ENCODE assay signal across 15 cellular contexts in genomic region chr11:111387318-111387863, GRCh38. TPM values are rescaled to one million over a fixed set of nuclear protein-coding genes. Genes with fewer than 3 reads are reported as not detected.
DNase-seq lines count a peak whose midpoint lies in the region; ATAC-seq, FAIRE-seq and TF ChIP-seq lines count a peak whose summit lies in the region.
"Had no signal": no experiment of that assay in that cellular context is flagged by ENCODE, and none has a peak within 500 bp of the region (broad histone marks: within the 10 kb centered on the region; RNA-seq: fewer than 3 reads in every experiment).

No MANE protein-coding gene starts in this region.

- H3K27me3 ChIP-seq in HepG2 (ENCODE audit: control insufficient read depth in 1 of 2, insufficient read depth in 2 of 2, low read length in 2 of 2) (no peaks in the 10 kb centered on the region), foreskin keratinocyte (peaks cover 9% of the 10 kb centered on the region)

- H2AFZ ChIP-seq in HepG2 (ENCODE audit: low read length) = no peak overlapping the region
- H2AFZ ChIP-seq: GM23338, parathyroid adenoma, PC-9 had no signal

- TF ChIP-seq CTCF in HepG2 (CRISPR knock-in tag; IDR thresholded peaks at IDR 0.05) (no peak), foreskin keratinocyte (conservative IDR thresholded peaks at IDR 0.05) (no peak)

- peaks cover 11% of the 10 kb centered on the region for H3K4me1 Mint-ChIP-seq in activated T-cell treated with anti-CD3 and anti-CD28 coated beads, Interleukin-2, amount 50 U/mL, for 4 hours (ENCODE audit: low read depth)

- no TSS peak for BruUV-seq in HepG2 (replicated peaks; lab: Mats Ljungman, UMichigan)

- no peak for TF ChIP-seq RAD21 in HepG2 (CRISPR knock-in tag; IDR thresholded peaks at IDR 0.05)

- H3K79me2 ChIP-seq in HepG2 (ENCODE audit: insufficient read depth, low read length) = no peaks in the 10 kb centered on the region
- H3K79me2 ChIP-seq: parathyroid adenoma had no signal

- in situ Hi-C loops in HepG2 (cut with HindIII; ENCODE audit: extremely low pct_ligation_motif_present, low pct_unique_long_range_greater_than_20kb) = no loop called here

- intact Hi-C loops in HepG2 (cut with micrococcal nuclease; ENCODE audit: unreplicated experiment) = no loop called here

- FAIRE-seq in HepG2 (lab: Jason Lieb, UNC) = no peak
- FAIRE-seq: bronchial epithelial cell had no signal

- no peak overlapping the region for H3K9ac ChIP-seq in HepG2 (ENCODE audit: insufficient read depth, low read depth, low read length)
- H3K9ac ChIP-seq: parathyroid adenoma had no signal

- CTCF ChIA-PET in HepG2 (lab: Yijun Ruan, JAX; ENCODE audit: low intra/inter-chr PET ratio, low total read pairs) = no interaction called here

- TF ChIP-seq EP300 in HepG2 (IDR thresholded peaks at IDR 0.05; ENCODE audit: low read depth in 2 of 2, low read length in 2 of 2) = no peak
- no peak for TF ChIP-seq EP300 in HepG2 (CRISPR knock-in tag; IDR thresholded peaks at IDR 0.05; ENCODE audit: borderline replicate concordance)

- peaks cover 32% of the 10 kb centered on the region for H3K4me1 ChIP-seq in HepG2 (ENCODE audit: insufficient read depth, low read length)
- H3K4me1 ChIP-seq in foreskin keratinocyte = no peaks in the 10 kb centered on the region
- H3K4me1 ChIP-seq: parathyroid adenoma had no signal

- H3K36me3 Mint-ChIP-seq in activated T-cell treated with anti-CD3 and anti-CD28 coated beads, Interleukin-2, amount 50 U/mL, for 4 hours (ENCODE audit: insufficient read depth) = no peaks in the 10 kb centered on the region

- TF ChIP-seq POLR2A in HepG2 (IDR thresholded peaks at IDR 0.05; ENCODE audit: insufficient read depth in 1 of 2, low read depth in 2 of 2, low read length in 2 of 2) = no peak

- H3K4me3 ChIP-seq in HepG2 (replicated peaks in 1 of 3; ENCODE audit: insufficient read depth in 1 of 3, low read depth in 2 of 3, low read length in 3 of 3) = no peak overlapping the region
- H3K4me3 ChIP-seq: GM23338, PC-9 had no signal

- no peak overlapping the region for H3K4me2 ChIP-seq in HepG2 (ENCODE audit: low read depth, low read length)
- H3K4me2 ChIP-seq: GM23338, PC-9 had no signal

- H3K36me3 ChIP-seq in HepG2 (replicated peaks in 1 of 2; ENCODE audit: control insufficient read depth in 1 of 2, insufficient read depth in 2 of 2, low read length in 2 of 2) = no peaks in the 10 kb centered on the region

- ATAC-seq in HepG2 = no peak
- no peak for ATAC-seq in activated T-cell treated with anti-CD3 and anti-CD28 coated beads, Interleukin-2, amount 50 U/mL, for 4 hours
- no peak for ATAC-seq in foreskin keratinocyte
- ATAC-seq: GM23338 had no signal

- peaks cover 3% of the 10 kb centered on the region for H3K27me3 Mint-ChIP-seq in activated T-cell treated with anti-CD3 and anti-CD28 coated beads, Interleukin-2, amount 50 U/mL, for 4 hours (ENCODE audit: low read depth)
- H3K27me3 Mint-ChIP-seq: memory B cell had no signal

- DNase-seq in DMS 273 treated with DMSO at 0.1 percent for 48 hours (lab: John Stamatoyannopoulos, UW) (peak; percentile 96), NCI-H2029 (lab: John Stamatoyannopoulos, UW) (peak; percentile 97), SHP77 (lab: John Stamatoyannopoulos, UW) (peak; percentile 88), HepG2 (ENCODE audit: low spot score) (no peak), GM19238 (ENCODE audit: insufficient read length, low spot score) (no peak), hepatic stellate cell (ENCODE audit: low spot score) (no peak), foreskin keratinocyte (no peak)
- DNase-seq in activated T-cell treated with anti-CD3 and anti-CD28 coated beads, Interleukin-2, amount 50 U/mL, for 4 hours = no peak
- DNase-seq: activated naive CD4-positive, alpha-beta T cell treated with anti-CD3 and anti-CD28 coated beads for 36 hours; DND-41; PC-9 had no signal

- H4K20me1 ChIP-seq in HepG2 (ENCODE audit: insufficient read depth, low read length) = no peaks in the 10 kb centered on the region

- no peaks in the 10 kb centered on the region for H3K9me3 ChIP-seq in HepG2 (ENCODE audit: low read length)

- POLR2A ChIA-PET in HepG2 (lab: Yijun Ruan, JAX) = no interaction called here

- no peak overlapping the region for H3K4me3 Mint-ChIP-seq in activated T-cell treated with anti-CD3 and anti-CD28 coated beads, Interleukin-2, amount 50 U/mL, for 4 hours
- H3K4me3 Mint-ChIP-seq: activated naive CD4-positive, alpha-beta T cell treated with anti-CD3 and anti-CD28 coated beads for 36 hours; GM23338; memory B cell had no signal

- no peaks in the 10 kb centered on the region for H3K9me3 Mint-ChIP-seq in activated T-cell treated with anti-CD3 and anti-CD28 coated beads, Interleukin-2, amount 50 U/mL, for 4 hours
- H3K9me3 Mint-ChIP-seq: activated naive CD4-positive, alpha-beta T cell treated with anti-CD3 and anti-CD28 coated beads for 36 hours; GM23338; memory B cell had no signal

- 85% methylated on average over 2 of the region's 2 CpGs for WGBS in HepG2 (ENCODE audit: low lambda C conversion rate)

- H3K27ac ChIP-seq in HepG2 (ENCODE audit: extremely low read length, insufficient read depth, low read length) = no peak overlapping the region
- no peak overlapping the region for H3K27ac ChIP-seq in foreskin keratinocyte
- H3K27ac ChIP-seq: parathyroid adenoma, PC-9 had no signal

TF ChIP-seq in HepG2, 621 proteins besides CTCF, POLR2A, EP300 and RAD21:
- no peak for TF ChIP-seq KDM6A (CRISPR knock-in tag; IDR thresholded peaks at IDR 0.05; ENCODE audit: low read depth)
- TF ChIP-seq RXRB (CRISPR knock-in tag; IDR thresholded peaks at IDR 0.05; ENCODE audit: borderline replicate concordance) = no peak
- TF ChIP-seq ZNF629 (CRISPR knock-in tag; conservative IDR thresholded peaks at IDR 0.05) = peak; percentile 50
- no peak for TF ChIP-seq ZNF143 (CRISPR knock-in tag; IDR thresholded peaks at IDR 0.05)
- TF ChIP-seq ZBTB33 (CRISPR knock-in tag; IDR thresholded peaks at IDR 0.05) = peak; percentile 42; the same call in 1 of the 2 replicates
- no peak for TF ChIP-seq EEA1 (CRISPR knock-in tag; IDR thresholded peaks at IDR 0.05; ENCODE audit: borderline replicate concordance)

RNA-seq across cellular contexts. Expression of gene POU2AF1, which starts 8.3 kb away (rescaled TPM):
- total RNA-seq in HepG2 (2016; rRNA removed; fragmentation: Illumina TruSeq; extraction: Trizol) = 1.8 and 1.9 TPM in 2 replicates
- 0.40 and 0.53 TPM in 2 replicates for total RNA-seq in HepG2 (2016; cell fraction: cytosol; rRNA removed; fragmentation: Illumina TruSeq; extraction: Trizol; ENCODE audit: low read depth)
- 1.0 and 1.1 TPM in 2 replicates for total RNA-seq in HepG2 (2016; cell fraction: insoluble cytoplasmic fraction; rRNA removed; fragmentation: Illumina TruSeq; extraction: Trizol)
- total RNA-seq in HepG2 (2016; cell fraction: membrane; rRNA removed; fragmentation: Illumina TruSeq; extraction: Trizol) = 0.65 and 2.2 TPM in 2 replicates
- total RNA-seq in HepG2 (2016; cell fraction: nucleus; rRNA removed; fragmentation: Illumina TruSeq; extraction: Trizol) = 0.81 and 1.8 TPM in 2 replicates
- polyA plus RNA-seq in HepG2 (2011; rRNA removed) = 3.6 and 5.3 TPM in 2 replicates
- polyA plus RNA-seq in HepG2 (2011; cell fraction: cytosol; rRNA removed) = 3.0 and 3.2 TPM in 2 replicates
- polyA plus RNA-seq in HepG2 (2011; cell fraction: nucleus; rRNA removed) = 8.2 and 10.5 TPM in 2 replicates
- polyA plus RNA-seq in HepG2 (2012) = 4.9 and 6.1 TPM in 2 replicates
- polyA plus RNA-seq in HepG2 (2016; cell fraction: cytosol; fragmentation: Illumina TruSeq; extraction: Trizol; ENCODE audit: low read depth) = 0.52 and 0.81 TPM in 2 replicates
- 2.3 and 2.6 TPM in 2 replicates for polyA plus RNA-seq in HepG2 (2016; cell fraction: insoluble cytoplasmic fraction; fragmentation: Illumina TruSeq; extraction: Trizol; ENCODE audit: low read depth)
- polyA plus RNA-seq in HepG2 (2016; cell fraction: membrane; fragmentation: Illumina TruSeq; extraction: Trizol; ENCODE audit: low read depth) = 1.4 TPM in 2 replicates
- 3.4 and 4.0 TPM in 2 replicates for polyA plus RNA-seq in HepG2 (2016; cell fraction: nucleus; fragmentation: Illumina TruSeq; extraction: Trizol; ENCODE audit: insufficient read depth, low read depth)
- polyA minus RNA-seq in HepG2 (2011; rRNA and poly(A)+ RNA removed; ENCODE audit: low replicate concordance) = 0.28 and 3.3 TPM in 2 replicates
- 3.1 and 3.6 TPM in 2 replicates for polyA minus RNA-seq in HepG2 (2011; cell fraction: cytosol; rRNA and poly(A)+ RNA removed)
- 4.1 and 5.3 TPM in 2 replicates for polyA minus RNA-seq in HepG2 (2011; cell fraction: nucleus; rRNA and poly(A)+ RNA removed)
- 10 to 100 TPM in 1 of 3 donors, 1 to 10 TPM in 2; 4.3 to 10.8 (median 7.5) TPM for total RNA-seq in activated T-cell treated with anti-CD3 and anti-CD28 coated beads, Interleukin-2, amount 50 U/mL, for 4 hours
- total RNA-seq in foreskin keratinocyte = not detected in 2 replicates
- polyA plus RNA-seq in foreskin keratinocyte = not detected in 2 replicates
- total RNA-seq: bronchial epithelial cell, GM23338 had no signal
- polyA plus RNA-seq: GM23338 had no signal

Comparison
In these comparisons a context has a peak if more than half of its experiments do, and no peak if none do; other contexts are left out.
1. DNase-seq: peak in DMS 273 treated with DMSO at 0.1 percent for 48 hours (single experiment), NCI-H2029 (single experiment) and SHP77 (2 of 2); none in HepG2 (single experiment), GM19238 (single experiment), activated T-cell treated with anti-CD3 and anti-CD28 coated beads, Interleukin-2, amount 50 U/mL, for 4 hours (single experiment), hepatic stellate cell (single experiment) and foreskin keratinocyte (0 of 2).